23 cellular contexts compared by ENCODE assay signal in genomic region chr5:112126982-112127381, GRCh38.
DNase-seq lines count a peak whose midpoint lies in the region; ATAC-seq, FAIRE-seq and TF ChIP-seq lines count a peak whose summit lies in the region.
"Had no signal": no experiment of that assay in that cellular context is flagged by ENCODE, and none has a peak within 500 bp of the region (broad histone marks: within the 10 kb centered on the region; RNA-seq: fewer than 3 reads in every experiment).

No MANE protein-coding gene starts in this region.

- TF ChIP-seq POLR2A in HepG2 (IDR thresholded peaks at IDR 0.05; ENCODE audit: insufficient read depth in 1 of 2, low read depth in 2 of 2, low read length in 2 of 2) = no peak
- no peak for TF ChIP-seq POLR2A in right lobe of liver (IDR thresholded peaks at IDR 0.05)

- peaks cover 25% of the 10 kb centered on the region for H3K4me1 Mint-ChIP-seq in glutamatergic neuron (ENCODE audit: low read depth, unreplicated experiment)
- H3K4me1 Mint-ChIP-seq: B cell had no signal

- intact Hi-C loops in HepG2 (cut with micrococcal nuclease; ENCODE audit: unreplicated experiment) = no loop called here
- intact Hi-C loops in right lobe of liver (cut with DNase I) = no loop called here

- WGBS in liver = 84% methylated on average over 4 of the region's 4 CpGs
- 0% methylated on average over 4 of the region's 4 CpGs for WGBS in HepG2 (ENCODE audit: low lambda C conversion rate)
- 76% methylated on average over 4 of the region's 4 CpGs for WGBS in right lobe of liver (ENCODE audit: insufficient coverage, low coverage, low lambda C conversion rate, missing lambda C conversion rate)

- no peaks in the 10 kb centered on the region for H3K36me3 Mint-ChIP-seq in glutamatergic neuron (ENCODE audit: unreplicated experiment)
- H3K36me3 Mint-ChIP-seq: CD8-positive, alpha-beta T cell had no signal

- no peak overlapping the region for H2AFZ ChIP-seq in HepG2 (ENCODE audit: low read length)

- no peak for FAIRE-seq in HepG2 (lab: Jason Lieb, UNC)
- FAIRE-seq: A549, D721Med, G401.6, GM12891, GM19239 had no signal

- H3K4me3 ChIP-seq in liver (ENCODE audit: low read depth in 1 of 3, low read length in 3 of 3) = no peak overlapping the region
- no peak overlapping the region for H3K4me3 ChIP-seq in HepG2 (replicated peaks in 1 of 3; ENCODE audit: insufficient read depth in 1 of 3, low read depth in 2 of 3, low read length in 3 of 3)
- no peak overlapping the region for H3K4me3 ChIP-seq in right lobe of liver
- H3K4me3 ChIP-seq: A549; BLaER1 treated with 17β-estradiol and CSF1 and Interleukin-3, amounts not matched to agents 10 nM and 100 nM had no signal

- POLR2A ChIA-PET in HepG2 (lab: Yijun Ruan, JAX) = no interaction called here

- CTCF ChIA-PET in HepG2 (lab: Yijun Ruan, JAX; ENCODE audit: low intra/inter-chr PET ratio, low total read pairs) = no interaction called here

- no peaks in the 10 kb centered on the region for H3K27me3 ChIP-seq in liver (ENCODE audit: control insufficient read depth in 4 of 4, insufficient read depth in 4 of 4, low read length in 3 of 4)
- H3K27me3 ChIP-seq in HepG2 (ENCODE audit: control insufficient read depth in 1 of 2, insufficient read depth in 2 of 2, low read length in 2 of 2) = no peaks in the 10 kb centered on the region
- no peaks in the 10 kb centered on the region for H3K27me3 ChIP-seq in right lobe of liver
- H3K27me3 ChIP-seq: BLaER1 treated with 17β-estradiol and CSF1 and Interleukin-3, amounts not matched to agents 10 nM and 100 nM had no signal

- no peak for ATAC-seq in HepG2
- peak; percentile 47 to 89 (median 60) for ATAC-seq in right lobe of liver
- no peak for ATAC-seq in GM21367 (IDR thresholded peaks at IDR 0.05; ENCODE audit: unreplicated experiment)
- ATAC-seq in GM21717 (IDR thresholded peaks at IDR 0.05; ENCODE audit: unreplicated experiment) = no peak
- ATAC-seq in GM19452 (IDR thresholded peaks at IDR 0.05; ENCODE audit: unreplicated experiment) = no peak
- ATAC-seq: A549; CD8-positive, alpha-beta T cell had no signal

- no peak overlapping the region for H3K4me3 Mint-ChIP-seq in glutamatergic neuron (ENCODE audit: unreplicated experiment)
- H3K4me3 Mint-ChIP-seq: B cell; CD4-positive, alpha-beta T cell; CD8-positive, alpha-beta T cell had no signal

- H3K79me2 ChIP-seq in HepG2 (ENCODE audit: insufficient read depth, low read length) = no peaks in the 10 kb centered on the region

- no peak overlapping the region for H3K4me2 ChIP-seq in HepG2 (ENCODE audit: low read depth, low read length)
- H3K4me2 ChIP-seq: A549; BLaER1 treated with 17β-estradiol and CSF1 and Interleukin-3, amounts not matched to agents 10 nM and 100 nM had no signal

- no peak overlapping the region for H3K27ac ChIP-seq in liver (ENCODE audit: low read depth in 1 of 2, low read length in 2 of 2)
- no peak overlapping the region for H3K27ac ChIP-seq in HepG2 (ENCODE audit: extremely low read length, insufficient read depth, low read length)
- no peak overlapping the region for H3K27ac ChIP-seq in right lobe of liver
- H3K27ac ChIP-seq: 22Rv1; A549; BLaER1 treated with 17β-estradiol and CSF1 and Interleukin-3, amounts not matched to agents 10 nM and 100 nM; C4-2B had no signal

- H3K9me3 ChIP-seq in liver (ENCODE audit: control insufficient read depth in 4 of 4, low read length in 3 of 4) = no peaks in the 10 kb centered on the region
- H3K9me3 ChIP-seq in HepG2 (ENCODE audit: low read length) = no peaks in the 10 kb centered on the region
- H3K9me3 ChIP-seq in right lobe of liver = no peaks in the 10 kb centered on the region
- H3K9me3 ChIP-seq: A549; BLaER1 treated with 17β-estradiol and CSF1 and Interleukin-3, amounts not matched to agents 10 nM and 100 nM; Caco-2 had no signal

- H3K27ac Mint-ChIP-seq in glutamatergic neuron (ENCODE audit: unreplicated experiment) = peak overlapping the region; percentile 19
- H3K27ac Mint-ChIP-seq: B cell; CD4-positive, alpha-beta T cell; CD8-positive, alpha-beta T cell had no signal

- H3K4me1 ChIP-seq in liver (ENCODE audit: control insufficient read depth in 4 of 4, insufficient read depth in 4 of 4, low read length in 3 of 4) (peaks cover 0 to 3% (median 0%) of the 10 kb centered on the region in 4 donors), HepG2 (ENCODE audit: insufficient read depth, low read length) (no peaks in the 10 kb centered on the region), right lobe of liver (peaks cover 0 to 9% (median 0%) of the 10 kb centered on the region in 4 donors)
- H3K4me1 ChIP-seq: A549, Caco-2 had no signal

- peaks cover 2% of the 10 kb centered on the region for H3K27me3 Mint-ChIP-seq in glutamatergic neuron (ENCODE audit: unreplicated experiment)

- no peaks in the 10 kb centered on the region for H3K9me3 Mint-ChIP-seq in glutamatergic neuron (ENCODE audit: unreplicated experiment)
- H3K9me3 Mint-ChIP-seq: CD4-positive, alpha-beta T cell; CD8-positive, alpha-beta T cell had no signal

- no peak for TF ChIP-seq EP300 in HepG2 (IDR thresholded peaks at IDR 0.05; ENCODE audit: low read depth in 2 of 2, low read length in 2 of 2)
- TF ChIP-seq EP300 in HepG2 (CRISPR knock-in tag; IDR thresholded peaks at IDR 0.05; ENCODE audit: borderline replicate concordance) = no peak

- no peak for TF ChIP-seq RAD21 in liver (IDR thresholded peaks at IDR 0.05)
- TF ChIP-seq RAD21 in HepG2 (CRISPR knock-in tag; IDR thresholded peaks at IDR 0.05) = no peak

- TF ChIP-seq CTCF in liver (IDR thresholded peaks at IDR 0.05; ENCODE audit: low read depth, low read length, missing input control) = no peak
- no peak for TF ChIP-seq CTCF in HepG2 (CRISPR knock-in tag; IDR thresholded peaks at IDR 0.05)
- TF ChIP-seq CTCF in glutamatergic neuron (IDR thresholded peaks at IDR 0.05; ENCODE audit: partially characterized antibody, unreplicated experiment) = no peak
- TF ChIP-seq CTCF in right lobe of liver (IDR thresholded peaks at IDR 0.05) = no peak

- H4K20me1 ChIP-seq in HepG2 (ENCODE audit: insufficient read depth, low read length) = no peaks in the 10 kb centered on the region
- H4K20me1 ChIP-seq: BLaER1 treated with 17β-estradiol and CSF1 and Interleukin-3, amounts not matched to agents 10 nM and 100 nM had no signal

- BruUV-seq in HepG2 (replicated peaks; lab: Mats Ljungman, UMichigan) = no TSS peak

- in situ Hi-C loops in HepG2 (cut with HindIII; ENCODE audit: extremely low pct_ligation_motif_present, low pct_unique_long_range_greater_than_20kb) = no loop called here

- no peak for DNase-seq in HepG2 (ENCODE audit: low spot score)
- DNase-seq in glutamatergic neuron = no peak
- no peak for DNase-seq in right lobe of liver
- DNase-seq: AML-193; Caco-2; Calu3; CD4-positive, alpha-beta T cell; CD8-positive, alpha-beta T cell; DMS79 treated with DMSO at 0.1 percent for 48 hours; GF-D8 had no signal

- no peaks in the 10 kb centered on the region for H3K36me3 ChIP-seq in liver (ENCODE audit: control insufficient read depth in 4 of 4, insufficient read depth in 3 of 4, low read depth in 1 of 4, low read length in 3 of 4)
- H3K36me3 ChIP-seq in HepG2 (replicated peaks in 1 of 2; ENCODE audit: control insufficient read depth in 1 of 2, insufficient read depth in 2 of 2, low read length in 2 of 2) = no peaks in the 10 kb centered on the region
- no peaks in the 10 kb centered on the region for H3K36me3 ChIP-seq in right lobe of liver
- H3K36me3 ChIP-seq: BLaER1 treated with 17β-estradiol and CSF1 and Interleukin-3, amounts not matched to agents 10 nM and 100 nM had no signal

- H3K9ac ChIP-seq in liver (ENCODE audit: low read depth in 1 of 2, low read length in 2 of 2) = no peak overlapping the region
- no peak overlapping the region for H3K9ac ChIP-seq in HepG2 (ENCODE audit: insufficient read depth, low read depth, low read length)
- H3K9ac ChIP-seq: BLaER1 treated with 17β-estradiol and CSF1 and Interleukin-3, amounts not matched to agents 10 nM and 100 nM had no signal

TF ChIP-seq in liver, 16 proteins besides CTCF, POLR2A, EP300 and RAD21 (continues in another document):
- TF ChIP-seq HNF4G (IDR thresholded peaks at IDR 0.05) (no peak), FOXA2 (IDR thresholded peaks at IDR 0.05) (no peak), SP1 (IDR thresholded peaks at IDR 0.05) (no peak), EGR1 (IDR thresholded peaks at IDR 0.05; ENCODE audit: low read depth in 2 of 2) (no peak), HNF4A (conservative IDR thresholded peaks at IDR 0.05) (peak; percentile 47 to 55), ZBTB33 (IDR thresholded peaks at IDR 0.05) (no peak)

TF ChIP-seq in HepG2, 621 proteins besides CTCF, POLR2A, EP300 and RAD21 (continues in another document):
- TF ChIP-seq, protein P1, sequence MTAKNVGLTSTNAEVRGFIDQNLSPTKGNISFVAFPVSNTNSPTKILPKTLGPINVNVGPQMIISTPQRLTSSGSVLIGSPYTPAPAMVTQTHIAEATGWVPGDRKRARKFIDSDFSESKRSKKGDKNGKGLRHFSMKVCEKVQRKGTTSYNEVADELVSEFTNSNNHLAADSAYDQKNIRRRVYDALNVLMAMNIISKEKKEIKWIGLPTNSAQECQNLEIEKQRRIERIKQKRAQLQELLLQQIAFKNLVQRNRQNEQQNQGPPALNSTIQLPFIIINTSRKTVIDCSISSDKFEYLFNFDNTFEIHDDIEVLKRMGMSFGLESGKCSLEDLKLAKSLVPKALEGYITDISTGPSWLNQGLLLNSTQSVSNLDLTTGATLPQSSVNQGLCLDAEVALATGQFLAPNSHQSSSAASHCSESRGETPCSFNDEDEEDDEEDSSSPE (CRISPR knock-in tag; IDR thresholded peaks at IDR 0.05) = no peak

Comparison
In these comparisons a context has a peak if more than half of its experiments do, and no peak if none do; other contexts are left out.
1. ATAC-seq: peak in right lobe of liver (4 of 4); none in HepG2 (single experiment), GM21367 (single experiment), GM21717 (single experiment) and GM19452 (single experiment).